Comparison of ENCODE assay signal across 13 cellular contexts in genomic region chr14:76951149-76951548, GRCh38.
DNase-seq lines count a peak whose midpoint lies in the region; ATAC-seq and TF ChIP-seq lines count a peak whose summit lies in the region.
"Had no signal": no experiment of that assay in that cellular context is flagged by ENCODE, and none has a peak within 500 bp of the region (broad histone marks: within the 10 kb centered on the region; RNA-seq: fewer than 3 reads in every experiment).

No MANE protein-coding gene starts in this region.

- peaks cover 56 to 57% of the 10 kb centered on the region in 2 experiments for H3K4me1 ChIP-seq in neutrophil (ENCODE audit: control insufficient read depth in 1 of 2, insufficient read depth in 1 of 2, low read depth in 1 of 2, low read length in 1 of 2)
- peaks cover 0 to 28% of the 10 kb centered on the region in 2 donors for H3K4me1 ChIP-seq in uterus

- H3K4me1 Mint-ChIP-seq in natural killer cell treated with Interleukin-12 subunit alpha and Interleukin-12 subunit beta and Interleukin-15 and Interleukin-18, amount 100 ng/mL, for 72 hours (ENCODE audit: low read depth in 2 of 2): peaks cover 62 to 65% of the 10 kb centered on the region in 2 donors
- H3K4me1 Mint-ChIP-seq in natural killer cell (peaks cover 22 to 47% of the 10 kb centered on the region in 2 donors), endothelial cell (ENCODE audit: unreplicated experiment) (peaks cover 39% of the 10 kb centered on the region)

- TF ChIP-seq CTCF in natural killer cell (IDR thresholded peaks at IDR 0.05) (no peak), endothelial cell (IDR thresholded peaks at IDR 0.05; ENCODE audit: unreplicated experiment) (no peak), neutrophil (IDR thresholded peaks at IDR 0.05) (no peak), uterus (IDR thresholded peaks at IDR 0.05) (no peak)

- H3K36me3 ChIP-seq in neutrophil (no peaks in the 10 kb centered on the region), uterus (no peaks in the 10 kb centered on the region)

- TF ChIP-seq POLR2A in uterus (IDR thresholded peaks at IDR 0.05): no peak

- H3K4me3 Mint-ChIP-seq in natural killer cell treated with Interleukin-12 subunit alpha and Interleukin-12 subunit beta and Interleukin-15 and Interleukin-18, amount 100 ng/mL, for 72 hours: no peak overlapping the region
- no peak overlapping the region for H3K4me3 Mint-ChIP-seq in natural killer cell
- H3K4me3 Mint-ChIP-seq in endothelial cell (ENCODE audit: unreplicated experiment): peak overlapping the region; percentile 20
- H3K4me3 Mint-ChIP-seq: HFFc6 had no signal

- peak overlapping the region; percentile 76 for H3K27ac ChIP-seq in neutrophil
- H3K27ac ChIP-seq in uterus: peak overlapping the region; percentile 25 to 55

- no peaks in the 10 kb centered on the region for H3K9me3 Mint-ChIP-seq in natural killer cell treated with Interleukin-12 subunit alpha and Interleukin-12 subunit beta and Interleukin-15 and Interleukin-18, amount 100 ng/mL, for 72 hours
- H3K9me3 Mint-ChIP-seq in natural killer cell (no peaks in the 10 kb centered on the region), endothelial cell (ENCODE audit: unreplicated experiment) (no peaks in the 10 kb centered on the region)
- H3K9me3 Mint-ChIP-seq: HFFc6 had no signal

- no peaks in the 10 kb centered on the region for H3K27me3 Mint-ChIP-seq in natural killer cell treated with Interleukin-12 subunit alpha and Interleukin-12 subunit beta and Interleukin-15 and Interleukin-18, amount 100 ng/mL, for 72 hours
- no peaks in the 10 kb centered on the region for H3K27me3 Mint-ChIP-seq in natural killer cell (ENCODE audit: low read depth in 2 of 2)
- peaks cover 14% of the 10 kb centered on the region for H3K27me3 Mint-ChIP-seq in endothelial cell (ENCODE audit: unreplicated experiment)

- H3K9me3 ChIP-seq in neutrophil (no peaks in the 10 kb centered on the region), uterus (no peaks in the 10 kb centered on the region)

- no peak overlapping the region for H3K4me3 ChIP-seq in neutrophil (ENCODE audit: low read depth in 1 of 2, low read length in 1 of 2)
- H3K4me3 ChIP-seq in uterus: no peak overlapping the region

- DNase-seq in natural killer cell treated with Interleukin-12 subunit alpha and Interleukin-12 subunit beta and Interleukin-15 and Interleukin-18, amount 100 ng/mL, for 72 hours (ENCODE audit: low spot score): no peak
- DNase-seq in natural killer cell: no peak
- no peak for DNase-seq in endothelial cell (ENCODE audit: low spot score)
- DNase-seq in uterus: no peak
- DNase-seq in RPMI8226: no peak
- no peak for DNase-seq in stimulated activated CD4-positive, alpha-beta T cell treated with anti-CD3 and anti-CD28 coated beads, Interleukin-1b, Interleukin-23, amount 100 ng/mL, for 48 hours
- DNase-seq: HFFc6; NCI-H1436; NCI-H69; SIG-M5; stimulated activated CD4-positive, alpha-beta T cell treated with anti-CD3 and anti-CD28 coated beads, Interleukin-12 subunit alpha, Interleukin-12 subunit beta, amount 100 ng/mL, for 4 hours had no signal

- H3K27me3 ChIP-seq in neutrophil (no peaks in the 10 kb centered on the region), uterus (no peaks in the 10 kb centered on the region)

- peak overlapping the region; percentile 15 to 57 for H3K27ac Mint-ChIP-seq in natural killer cell treated with Interleukin-12 subunit alpha and Interleukin-12 subunit beta and Interleukin-15 and Interleukin-18, amount 100 ng/mL, for 72 hours
- H3K27ac Mint-ChIP-seq in natural killer cell (no peak overlapping the region), endothelial cell (ENCODE audit: unreplicated experiment) (peak overlapping the region; percentile 85)
- H3K27ac Mint-ChIP-seq: HFFc6 had no signal

- no peaks in the 10 kb centered on the region for H3K36me3 Mint-ChIP-seq in natural killer cell treated with Interleukin-12 subunit alpha and Interleukin-12 subunit beta and Interleukin-15 and Interleukin-18, amount 100 ng/mL, for 72 hours
- H3K36me3 Mint-ChIP-seq in natural killer cell: no peaks in the 10 kb centered on the region
- no peaks in the 10 kb centered on the region for H3K36me3 Mint-ChIP-seq in endothelial cell (ENCODE audit: low read depth, unreplicated experiment)

- intact Hi-C loops in natural killer cell (cut with micrococcal nuclease): no loop called here
- intact Hi-C loops in uterus (cut with DNase I; ENCODE audit: low total_unique reads): no loop called here

- no peak for ATAC-seq in natural killer cell treated with Interleukin-12 subunit alpha and Interleukin-12 subunit beta and Interleukin-15 and Interleukin-18, amount 100 ng/mL, for 72 hours
- no peak for ATAC-seq in natural killer cell
- ATAC-seq in HG03378 (IDR thresholded peaks at IDR 0.05; ENCODE audit: unreplicated experiment): no peak

Comparison
In these comparisons a context has a peak if more than half of its experiments do, and no peak if none do; other contexts are left out.
1. H3K27ac Mint-ChIP-seq: peak in natural killer cell treated with Interleukin-12 subunit alpha and Interleukin-12 subunit beta and Interleukin-15 and Interleukin-18, amount 100 ng/mL, for 72 hours (2 of 2) and endothelial cell (single experiment); none in natural killer cell (0 of 2).